In the genomic region with DNA sequence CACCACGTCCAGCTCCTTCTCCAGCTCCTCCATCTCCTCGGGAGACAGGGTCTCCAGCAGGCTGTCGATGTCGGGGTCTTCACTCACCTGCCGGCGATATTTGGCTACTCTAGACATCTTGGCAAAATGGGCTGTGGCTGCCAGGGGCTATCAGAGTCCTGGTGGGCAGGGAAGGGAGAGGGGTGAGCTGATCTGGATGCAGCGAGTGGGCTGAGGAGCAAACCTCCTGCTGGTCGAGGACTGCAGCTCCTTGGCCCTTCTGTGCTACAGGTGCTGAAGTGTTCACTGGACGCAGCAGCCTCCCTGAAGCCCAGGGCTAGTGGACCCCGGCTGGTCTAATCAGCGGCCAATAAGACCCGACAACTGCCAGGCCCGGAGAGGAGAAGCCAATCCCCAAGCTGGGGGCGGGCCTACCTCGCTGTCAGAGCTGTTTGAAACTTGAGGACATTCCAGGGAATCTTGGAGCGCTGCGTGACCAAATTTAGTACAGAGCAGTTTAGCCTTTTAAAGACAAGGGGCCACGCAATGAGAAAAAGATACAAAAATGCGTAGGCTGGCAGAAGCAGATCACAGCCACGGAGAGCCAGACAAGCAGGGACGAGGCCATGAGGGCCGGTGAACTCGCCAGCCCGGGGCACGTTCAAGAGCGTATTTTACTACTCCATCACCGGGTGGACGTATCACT, we compare ENCODE assay signal across 8 cellular contexts. TPM values are rescaled to one million over a fixed set of nuclear protein-coding genes. Genes with fewer than 3 reads are reported as not detected.
DNase-seq lines count a peak whose midpoint lies in the region; ATAC-seq, FAIRE-seq and TF ChIP-seq lines count a peak whose summit lies in the region.

Gene LMOD1 (minus strand): TSS at position 325 of the 685 bp plus-strand sequence. CDS start 208 bp downstream, at position 117.

- peaks cover 10% of the 10 kb centered on the region for H3K4me1 ChIP-seq in body of pancreas

- TF ChIP-seq POLR2A in body of pancreas (IDR thresholded peaks at IDR 0.05): peak in 2 of 3 donors; percentile 43 to 51

- DNase-seq in D721Med (ENCODE audit: insufficient read length, low spot score): peak; percentile 85
- DNase-seq in NCI-H2029 (lab: John Stamatoyannopoulos, UW): peak; percentile 15
- DNase-seq in body of pancreas: peak; percentile 67 to 84 (median 82)
- DNase-seq in hippocampal formation (lab: John Stamatoyannopoulos, UW): peak; percentile 11 to 56
- DNase-seq in pons (ENCODE audit: low spot score): peak; percentile 47
- no peak for DNase-seq in NCI-H446 (lab: John Stamatoyannopoulos, UW)
- DNase-seq in activated gamma-delta T cell (lab: John Stamatoyannopoulos, UW): no peak

- intact Hi-C loops in body of pancreas (cut with DNase I): no loop called here

- peak; percentile 11 for FAIRE-seq in D721Med (lab: Jason Lieb, UNC)

- ATAC-seq in body of pancreas (peak; percentile 87), HG03342 (IDR thresholded peaks at IDR 0.05; ENCODE audit: unreplicated experiment) (no peak)

- no peak for TF ChIP-seq CTCF in D721Med (IDR thresholded peaks at IDR 0.05; ENCODE audit: insufficient read depth, missing control alignments)
- TF ChIP-seq CTCF in body of pancreas (IDR thresholded peaks at IDR 0.05): no peak

- no peak within 1 kb of the TSS for H3K27ac ChIP-seq in body of pancreas

- H3K27me3 ChIP-seq in body of pancreas: peaks cover 0 to 4% of the 10 kb centered on the region in 2 donors

- 2 to 5% methylated on average over 15 to 28 of the region's 28 CpGs for WGBS in body of pancreas, 2 donors

- H3K9me3 ChIP-seq in body of pancreas: no peaks in the 10 kb centered on the region

- H3K4me3 ChIP-seq in body of pancreas: no peak within 1 kb of the TSS

- no peaks in the 10 kb centered on the region for H3K36me3 ChIP-seq in body of pancreas (replicated peaks in 1 of 2; ENCODE audit: insufficient read depth in 1 of 2, low read depth in 2 of 2)

RNA-seq across cellular contexts. Expression of gene LMOD1, which starts in this region (rescaled TPM):
- total RNA-seq in body of pancreas: 10 to 100 TPM; 14.8 to 16.9 TPM

Comparison
In these comparisons a context has a peak if more than half of its experiments do, and no peak if none do; other contexts are left out.
1. DNase-seq: peak in D721Med (single experiment), NCI-H2029 (single experiment), body of pancreas (4 of 4), hippocampal formation (2 of 2) and pons (single experiment); none in NCI-H446 (0 of 2) and activated gamma-delta T cell (single experiment).